Comparison of ENCODE assay signal across 15 cellular contexts in the genomic region with DNA sequence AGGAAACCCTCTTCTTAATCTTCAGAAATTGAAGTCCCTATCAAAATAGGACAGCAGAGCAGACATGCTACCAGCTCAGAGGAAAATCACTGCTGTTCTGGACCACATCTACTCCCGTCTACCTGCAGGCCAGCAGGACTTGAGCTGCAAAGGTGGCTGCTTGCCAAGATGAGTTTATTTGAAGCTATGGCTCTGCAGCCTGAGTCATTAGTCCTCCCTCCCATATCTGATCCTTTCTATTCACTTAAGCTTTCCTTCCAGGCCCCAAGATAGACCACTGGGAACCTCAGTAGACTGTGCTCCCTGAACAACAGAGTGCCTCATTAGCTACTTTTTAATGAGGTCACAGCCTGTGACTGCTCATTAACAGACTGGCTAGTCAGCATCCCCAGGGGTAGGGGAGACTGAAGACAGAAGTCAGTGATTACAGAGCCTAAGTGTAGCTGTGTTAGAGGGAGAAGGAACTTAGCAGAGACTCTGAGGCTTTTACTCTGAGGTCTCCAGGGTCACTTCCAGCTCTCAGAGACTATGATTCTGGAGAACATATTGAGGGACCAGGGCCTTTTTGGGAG. TPM values are rescaled to one million over a fixed set of nuclear protein-coding genes. Genes with fewer than 3 reads are reported as not detected.
DNase-seq lines count a peak whose midpoint lies in the region; ATAC-seq and TF ChIP-seq lines count a peak whose summit lies in the region.
"Had no signal": no experiment of that assay in that cellular context is flagged by ENCODE, and none has a peak within 500 bp of the region (broad histone marks: within the 10 kb centered on the region; RNA-seq: fewer than 3 reads in every experiment).

No MANE protein-coding gene starts in this region.

- no peak overlapping the region for H3K4me3 Mint-ChIP-seq in Calu3 (ENCODE audit: low read depth, unreplicated experiment)
- H3K4me3 Mint-ChIP-seq: activated CD8-positive, alpha-beta T cell treated with anti-CD3 and anti-CD28 coated beads, Interleukin-2, amount 10 ng/mL, durations not matched to agents 7 days and 5 days; B cell; central memory CD8-positive, alpha-beta T cell had no signal

- H3K9me3 Mint-ChIP-seq in Calu3 (ENCODE audit: low read depth, unreplicated experiment): peaks cover 6% of the 10 kb centered on the region

- no peak overlapping the region for H3K9ac ChIP-seq in colonic mucosa (ENCODE audit: low read depth in 2 of 2, low read length in 2 of 2)

- in situ Hi-C loops in brain microvascular endothelial cell (cut with HindIII; ENCODE audit: low pct_ligation_motif_present, low sequenced_read_pairs): no loop called here

- H3K9me3 ChIP-seq in colonic mucosa: no peaks in the 10 kb centered on the region

- no peaks in the 10 kb centered on the region for H3K36me3 ChIP-seq in brain microvascular endothelial cell (replicated peaks)
- no peaks in the 10 kb centered on the region for H3K36me3 ChIP-seq in colonic mucosa
- H3K36me3 ChIP-seq: stomach had no signal

- no peaks in the 10 kb centered on the region for H3K27me3 ChIP-seq in brain microvascular endothelial cell (replicated peaks)
- no peaks in the 10 kb centered on the region for H3K27me3 ChIP-seq in colonic mucosa
- H3K27me3 ChIP-seq: stomach had no signal

- no peak overlapping the region for H3K4me3 ChIP-seq in brain microvascular endothelial cell (ENCODE audit: low read depth, low read length)
- no peak overlapping the region for H3K4me3 ChIP-seq in colonic mucosa
- H3K4me3 ChIP-seq: stomach had no signal

- H3K27me3 Mint-ChIP-seq in Calu3 (ENCODE audit: unreplicated experiment): no peaks in the 10 kb centered on the region

- no peak for ATAC-seq in left ventricle myocardium superior
- ATAC-seq: activated CD8-positive, alpha-beta T cell treated with anti-CD3 and anti-CD28 coated beads, Interleukin-2, amount 10 ng/mL, durations not matched to agents 7 days and 5 days; right cardiac atrium had no signal

- CTCF ChIA-PET in Calu3 (lab: Charles Lee): no interaction called here

- H3K27ac Mint-ChIP-seq in Calu3 (ENCODE audit: unreplicated experiment): no peak overlapping the region
- H3K27ac Mint-ChIP-seq: activated CD8-positive, alpha-beta T cell treated with anti-CD3 and anti-CD28 coated beads, Interleukin-2, amount 10 ng/mL, durations not matched to agents 7 days and 5 days; B cell had no signal

- H3K36me3 Mint-ChIP-seq in Calu3 (ENCODE audit: insufficient read depth, unreplicated experiment): no peaks in the 10 kb centered on the region

- intact Hi-C loops in Calu3 (cut with micrococcal nuclease; ENCODE audit: unreplicated experiment) (no loop called here), left ventricle myocardium superior (cut with micrococcal nuclease) (no loop called here), colonic mucosa (cut with DNase I) (no loop called here)

- H3K4me1 ChIP-seq in colonic mucosa: no peaks in the 10 kb centered on the region
- H3K4me1 ChIP-seq: stomach had no signal

- no TSS peak for BruUV-seq in Calu3 (replicated peaks; lab: Mats Ljungman, UMichigan)

- H3K27ac ChIP-seq in brain microvascular endothelial cell: no peak overlapping the region
- H3K27ac ChIP-seq in colonic mucosa: no peak overlapping the region
- H3K27ac ChIP-seq: stomach had no signal

- DNase-seq in Calu3 (peak; percentile 3), M059J (ENCODE audit: low read depth) (peak; percentile 45), brain microvascular endothelial cell (peak; percentile 47), kidney glomerular epithelial cell (lab: John Stamatoyannopoulos, UW) (peak; percentile 52), NCI-H1092 treated with DMSO at 0.1 percent for 48 hours (lab: John Stamatoyannopoulos, UW) (no peak), left ventricle myocardium superior (no peak), colonic mucosa (no peak)
- no peak for DNase-seq in stimulated activated CD4-positive, alpha-beta T cell treated with anti-CD3 and anti-CD28 coated beads, Interleukin-2, amount 100 ng/mL, for 24 hours
- DNase-seq: activated CD8-positive, alpha-beta T cell treated with anti-CD3 and anti-CD28 coated beads, Interleukin-2, amount 10 ng/mL, durations not matched to agents 7 days and 5 days; Karpas-422; right cardiac atrium; stomach had no signal

- TF ChIP-seq CTCF in Calu3 (IDR thresholded peaks at IDR 0.05; ENCODE audit: unreplicated experiment) (no peak), brain microvascular endothelial cell (IDR thresholded peaks at IDR 0.05; ENCODE audit: low read depth, low read length, missing control alignments) (no peak), colonic mucosa (IDR thresholded peaks at IDR 0.05) (no peak)

- no peaks in the 10 kb centered on the region for H3K4me1 Mint-ChIP-seq in Calu3 (ENCODE audit: low read depth, unreplicated experiment)
- H3K4me1 Mint-ChIP-seq: B cell; central memory CD8-positive, alpha-beta T cell had no signal

RNA-seq across cellular contexts. Expression of a gene that starts 6.8 kb away (rescaled TPM):
- total RNA-seq in Calu3 (2022) (not detected in 2 replicates), left ventricle myocardium superior (not detected), colonic mucosa (not detected)
- not detected in 2 replicates for total RNA-seq in M059J (2014; rRNA removed; shearing (Covaris generic))
- total RNA-seq: activated CD8-positive, alpha-beta T cell treated with anti-CD3 and anti-CD28 coated beads, Interleukin-2, amount 10 ng/mL, durations not matched to agents 7 days and 5 days; B cell; right cardiac atrium; stomach; T-helper 2 cell treated with Interferon-gamma antibody and Interleukin-4, amounts not matched to agents 100 ng/mL and 5 ng/mL, for 36 hours had no signal

RNA-seq across cellular contexts. Expression of a gene that starts 10.6 kb away (rescaled TPM):
- total RNA-seq in Calu3 (2022): not detected in 2 replicates
- total RNA-seq in M059J (2014; rRNA removed; shearing (Covaris generic)): not detected in 2 replicates
- not detected for total RNA-seq in left ventricle myocardium superior
- total RNA-seq in colonic mucosa: not detected
- total RNA-seq: activated CD8-positive, alpha-beta T cell treated with anti-CD3 and anti-CD28 coated beads, Interleukin-2, amount 10 ng/mL, durations not matched to agents 7 days and 5 days; B cell; right cardiac atrium; stomach; T-helper 2 cell treated with Interferon-gamma antibody and Interleukin-4, amounts not matched to agents 100 ng/mL and 5 ng/mL, for 36 hours had no signal

RNA-seq across cellular contexts. Expression of a gene that starts 20.4 kb away (rescaled TPM):
- total RNA-seq in Calu3 (2022) (not detected in 2 replicates), left ventricle myocardium superior (not detected), colonic mucosa (not detected)
- total RNA-seq in M059J (2014; rRNA removed; shearing (Covaris generic)): not detected in 2 replicates
- total RNA-seq: activated CD8-positive, alpha-beta T cell treated with anti-CD3 and anti-CD28 coated beads, Interleukin-2, amount 10 ng/mL, durations not matched to agents 7 days and 5 days; B cell; right cardiac atrium; stomach; T-helper 2 cell treated with Interferon-gamma antibody and Interleukin-4, amounts not matched to agents 100 ng/mL and 5 ng/mL, for 36 hours had no signal

RNA-seq across cellular contexts. Expression of a gene that starts 36.2 kb away (rescaled TPM):
- total RNA-seq in Calu3 (2022): not detected in 2 replicates
- not detected in 2 replicates for total RNA-seq in M059J (2014; rRNA removed; shearing (Covaris generic))
- not detected for total RNA-seq in left ventricle myocardium superior
- total RNA-seq in colonic mucosa: under 1 TPM in 1 of 2 donors, not detected in 1; 0.40 TPM
- total RNA-seq: activated CD8-positive, alpha-beta T cell treated with anti-CD3 and anti-CD28 coated beads, Interleukin-2, amount 10 ng/mL, durations not matched to agents 7 days and 5 days; B cell; right cardiac atrium; stomach; T-helper 2 cell treated with Interferon-gamma antibody and Interleukin-4, amounts not matched to agents 100 ng/mL and 5 ng/mL, for 36 hours had no signal

RNA-seq across cellular contexts. Expression of a gene that starts 56.6 kb away (rescaled TPM):
- total RNA-seq in Calu3 (2022): 0.09 TPM in 1 of 2 replicates, not detected in the other
- not detected in 2 replicates for total RNA-seq in M059J (2014; rRNA removed; shearing (Covaris generic))
- not detected for total RNA-seq in left ventricle myocardium superior
- under 1 TPM in 1 of 2 donors, not detected in 1; 0.59 TPM for total RNA-seq in colonic mucosa

Comparison
In these comparisons a context has a peak if more than half of its experiments do, and no peak if none do; other contexts are left out.
1. DNase-seq: peak in Calu3 (single experiment), M059J (single experiment), brain microvascular endothelial cell (single experiment) and kidney glomerular epithelial cell (single experiment); none in stimulated activated CD4-positive, alpha-beta T cell treated with anti-CD3 and anti-CD28 coated beads, Interleukin-2, amount 100 ng/mL, for 24 hours (0 of 2), NCI-H1092 treated with DMSO at 0.1 percent for 48 hours (single experiment), left ventricle myocardium superior (single experiment) and colonic mucosa (single experiment).